9 cellular contexts compared by ENCODE assay signal in the genomic region with DNA sequence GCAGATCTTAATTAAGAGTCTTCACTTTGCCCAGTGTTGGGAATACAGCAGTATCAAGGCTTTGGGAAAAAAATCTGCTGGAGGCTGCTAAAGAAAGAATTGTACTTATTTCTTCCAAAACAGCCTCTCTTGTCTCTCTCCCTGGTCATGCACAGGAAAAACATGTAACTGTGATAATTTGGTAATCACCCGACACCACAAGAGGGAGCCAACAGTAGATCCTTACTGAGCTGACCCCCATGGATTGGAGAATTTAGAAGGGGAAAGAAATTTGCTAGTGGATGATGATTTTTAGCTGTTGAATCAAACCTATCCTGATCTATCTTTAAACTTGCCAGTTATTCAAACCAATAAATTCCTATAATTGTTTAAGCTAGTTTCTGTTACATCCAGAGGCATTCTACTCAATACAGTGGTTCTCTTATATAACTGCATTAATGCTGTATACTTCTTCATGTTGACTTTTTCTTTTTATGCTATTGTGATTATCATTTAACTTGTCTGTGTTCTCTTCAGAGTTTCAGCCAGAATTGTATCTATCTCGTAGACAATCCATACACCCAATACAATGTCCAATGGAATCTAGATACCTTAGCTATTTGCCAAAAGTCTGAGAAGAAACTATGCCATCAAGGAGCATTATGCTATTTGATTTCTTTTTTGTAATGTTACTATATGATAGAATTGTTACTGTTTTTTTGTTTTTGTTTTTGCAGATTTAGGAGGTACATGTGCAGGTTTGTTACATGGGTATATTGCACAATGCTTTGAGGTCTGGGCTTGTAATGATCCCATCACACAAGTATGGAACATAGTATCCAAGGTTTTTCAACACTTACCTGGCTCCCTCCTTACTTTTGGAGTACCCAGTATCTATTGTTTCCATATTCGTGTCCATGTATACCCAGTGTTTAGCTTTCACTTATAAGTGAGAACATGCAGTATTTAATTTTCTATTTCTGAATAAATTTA. TPM values are rescaled to one million over a fixed set of nuclear protein-coding genes. Genes with fewer than 3 reads are reported as not detected.
DNase-seq lines count a peak whose midpoint lies in the region; ATAC-seq and TF ChIP-seq lines count a peak whose summit lies in the region.
"Had no signal": no experiment of that assay in that cellular context is flagged by ENCODE, and none has a peak within 500 bp of the region (broad histone marks: within the 10 kb centered on the region; RNA-seq: fewer than 3 reads in every experiment).

No MANE protein-coding gene starts in this region.

- H3K4me3 ChIP-seq in cardiac fibroblast (replicated peaks in 1 of 2; ENCODE audit: low read depth in 2 of 2, low read length in 2 of 2) (no peak overlapping the region), left lung (no peak overlapping the region)

- TF ChIP-seq CTCF in cardiac fibroblast (IDR thresholded peaks at IDR 0.05; ENCODE audit: low read depth, low read length) (peak; percentile 68), left lung (IDR thresholded peaks at IDR 0.05) (peak; percentile 38 to 60)

- DNase-seq in D341Med (ENCODE audit: low spot score) (peak; percentile 66), NCI-H748 (lab: John Stamatoyannopoulos, UW; ENCODE audit: unreplicated experiment) (peak; percentile 68), cardiac fibroblast (ENCODE audit: low read depth in 2 of 2) (peak; percentile 62 to 63), left lung (no peak), DMS79 treated with DMSO at 0.1 percent for 48 hours (lab: John Stamatoyannopoulos, UW) (no peak)
- DNase-seq in stimulated activated effector memory CD8-positive, alpha-beta T cell treated with anti-CD3 and anti-CD28 coated beads, Interleukin-12 subunit alpha, Interleukin-12 subunit beta, amount 100 ng/mL, for 72 hours (ENCODE audit: low spot score in 2 of 2): no peak

- H3K27ac Mint-ChIP-seq in stimulated activated effector memory CD8-positive, alpha-beta T cell treated with anti-CD3 and anti-CD28 coated beads, Interleukin-12 subunit alpha, Interleukin-12 subunit beta, amount 100 ng/mL, for 72 hours: no peak overlapping the region

- intact Hi-C loops in left lung (cut with DNase I): loop anchor here in 1 of 2 donors (10.0 kb wide), 1 partner anchor 144 kb away; no protein-coding TSS in a partner anchor

- H3K27me3 ChIP-seq in left lung: no peaks in the 10 kb centered on the region

- no peaks in the 10 kb centered on the region for H3K9me3 Mint-ChIP-seq in stimulated activated effector memory CD8-positive, alpha-beta T cell treated with anti-CD3 and anti-CD28 coated beads, Interleukin-12 subunit alpha, Interleukin-12 subunit beta, amount 100 ng/mL, for 72 hours

- H3K36me3 ChIP-seq in left lung: no peaks in the 10 kb centered on the region

- no peaks in the 10 kb centered on the region for H3K4me1 Mint-ChIP-seq in stimulated activated effector memory CD8-positive, alpha-beta T cell treated with anti-CD3 and anti-CD28 coated beads, Interleukin-12 subunit alpha, Interleukin-12 subunit beta, amount 100 ng/mL, for 72 hours

- no peak overlapping the region for H3K4me3 Mint-ChIP-seq in stimulated activated effector memory CD8-positive, alpha-beta T cell treated with anti-CD3 and anti-CD28 coated beads, Interleukin-12 subunit alpha, Interleukin-12 subunit beta, amount 100 ng/mL, for 72 hours

- H3K9me3 ChIP-seq in left lung: no peaks in the 10 kb centered on the region

- H3K36me3 Mint-ChIP-seq in stimulated activated effector memory CD8-positive, alpha-beta T cell treated with anti-CD3 and anti-CD28 coated beads, Interleukin-12 subunit alpha, Interleukin-12 subunit beta, amount 100 ng/mL, for 72 hours: no peaks in the 10 kb centered on the region

- no peak overlapping the region for H3K27ac ChIP-seq in left lung

- H3K4me1 ChIP-seq in left lung: no peaks in the 10 kb centered on the region

- ATAC-seq in GM18907 (IDR thresholded peaks at IDR 0.05; ENCODE audit: unreplicated experiment): peak; percentile 86
- ATAC-seq in HG03097 (IDR thresholded peaks at IDR 0.05; ENCODE audit: low FRiP score, unreplicated experiment): peak; percentile 70
- peak; percentile 96 for ATAC-seq in left lung
- ATAC-seq in stimulated activated effector memory CD8-positive, alpha-beta T cell treated with anti-CD3 and anti-CD28 coated beads, Interleukin-12 subunit alpha, Interleukin-12 subunit beta, amount 100 ng/mL, for 72 hours: no peak

RNA-seq across cellular contexts. Expression of gene ARHGEF38, which starts 31.3 kb away (rescaled TPM):
- total RNA-seq in left lung: 10 to 100 TPM; 12.0 to 12.1 TPM
- total RNA-seq: skeletal muscle tissue had no signal

RNA-seq across cellular contexts. Expression of gene PPA2, which starts 47.2 kb away (rescaled TPM):
- total RNA-seq in left lung: 10 to 100 TPM; 75.3 to 76.9 TPM

Comparison
In these comparisons a context has a peak if more than half of its experiments do, and no peak if none do; other contexts are left out.
1. DNase-seq: peak in D341Med (single experiment), NCI-H748 (single experiment) and cardiac fibroblast (2 of 2); none in left lung (0 of 2), stimulated activated effector memory CD8-positive, alpha-beta T cell treated with anti-CD3 and anti-CD28 coated beads, Interleukin-12 subunit alpha, Interleukin-12 subunit beta, amount 100 ng/mL, for 72 hours (0 of 2) and DMS79 treated with DMSO at 0.1 percent for 48 hours (single experiment).